ENCODE assay signal across 15 cellular contexts in genomic region chr11:67375320-67376021, GRCh38. TPM values are rescaled to one million over a fixed set of nuclear protein-coding genes. Genes with fewer than 3 reads are reported as not detected.
DNase-seq lines count a peak whose midpoint lies in the region; ATAC-seq, FAIRE-seq and TF ChIP-seq lines count a peak whose summit lies in the region.
"Had no signal": no experiment of that assay in that cellular context is flagged by ENCODE, and none has a peak within 500 bp of the region (broad histone marks: within the 10 kb centered on the region; RNA-seq: fewer than 3 reads in every experiment).

No MANE protein-coding gene starts in this region.

- DNase-seq in H54 (ENCODE audit: insufficient read length, low spot score), result no peak
- no peak for DNase-seq in T-helper 17 cell
- no peak for DNase-seq in stimulated activated naive B cell treated with anti-CD40 and anti-IgM and Interleukin-4, amounts not matched to agents 10 μg/mL and 1 μg/mL and 100 μg/mL, for 72 hours
- DNase-seq in NCI-H524 treated with DMSO at 0.1 percent for 48 hours (lab: John Stamatoyannopoulos, UW), result no peak
- no peak for DNase-seq in cerebellum (ENCODE audit: low spot score)
- no peak for DNase-seq in sciatic nerve (ENCODE audit: low spot score)
- no peak for DNase-seq in GOT3 (lab: John Stamatoyannopoulos, UW)
- DNase-seq: activated T-cell treated with anti-CD3 and anti-CD28 coated beads, Interleukin-2, amount 50 U/mL, for 4 hours; DMS153; heart right ventricle; midbrain had no signal

- H3K4me3 Mint-ChIP-seq in T-helper 17 cell, result peak overlapping the region; percentile 43
- H3K4me3 Mint-ChIP-seq in stimulated activated naive B cell treated with anti-CD40 and anti-IgM and Interleukin-4, amounts not matched to agents 10 μg/mL and 1 μg/mL and 100 μg/mL, for 72 hours, result peak overlapping the region in 1 of 2 donors; percentile 21

- intact Hi-C loops in sciatic nerve (cut with DNase I), result no loop called here

- H3K4me1 Mint-ChIP-seq in T-helper 17 cell, result peaks cover 35% of the 10 kb centered on the region
- peaks cover 44 to 57% of the 10 kb centered on the region in 2 donors for H3K4me1 Mint-ChIP-seq in stimulated activated naive B cell treated with anti-CD40 and anti-IgM and Interleukin-4, amounts not matched to agents 10 μg/mL and 1 μg/mL and 100 μg/mL, for 72 hours

- peak overlapping the region; percentile 37 for H3K27ac Mint-ChIP-seq in T-helper 17 cell
- H3K27ac Mint-ChIP-seq in stimulated activated naive B cell treated with anti-CD40 and anti-IgM and Interleukin-4, amounts not matched to agents 10 μg/mL and 1 μg/mL and 100 μg/mL, for 72 hours, result peak overlapping the region; percentile 65

- H3K27me3 Mint-ChIP-seq in T-helper 17 cell, result no peaks in the 10 kb centered on the region
- no peaks in the 10 kb centered on the region for H3K27me3 Mint-ChIP-seq in stimulated activated naive B cell treated with anti-CD40 and anti-IgM and Interleukin-4, amounts not matched to agents 10 μg/mL and 1 μg/mL and 100 μg/mL, for 72 hours

- ATAC-seq in T-helper 17 cell, result no peak
- no peak for ATAC-seq in stimulated activated naive B cell treated with anti-CD40 and anti-IgM and Interleukin-4, amounts not matched to agents 10 μg/mL and 1 μg/mL and 100 μg/mL, for 72 hours (replicated peaks)
- ATAC-seq in sciatic nerve, result no peak
- ATAC-seq: activated T-cell treated with anti-CD3 and anti-CD28 coated beads, Interleukin-2, amount 50 U/mL, for 4 hours; heart right ventricle; HepG2 had no signal

- peak overlapping the region; percentile 41 for H3K4me3 ChIP-seq in iPS-18c (ENCODE audit: insufficient read depth, low read depth, low read length)
- H3K4me3 ChIP-seq: heart right ventricle, SJSA1 had no signal

- peaks cover 8% of the 10 kb centered on the region for H3K36me3 Mint-ChIP-seq in T-helper 17 cell (ENCODE audit: low read depth)
- peaks cover 3 to 18% of the 10 kb centered on the region in 2 donors for H3K36me3 Mint-ChIP-seq in stimulated activated naive B cell treated with anti-CD40 and anti-IgM and Interleukin-4, amounts not matched to agents 10 μg/mL and 1 μg/mL and 100 μg/mL, for 72 hours

- no peak for FAIRE-seq in H54 (lab: Jason Lieb, UNC)
- FAIRE-seq: HepG2 had no signal

- no peaks in the 10 kb centered on the region for H3K9me3 Mint-ChIP-seq in stimulated activated naive B cell treated with anti-CD40 and anti-IgM and Interleukin-4, amounts not matched to agents 10 μg/mL and 1 μg/mL and 100 μg/mL, for 72 hours
- H3K9me3 Mint-ChIP-seq: activated T-cell treated with anti-CD3 and anti-CD28 coated beads, Interleukin-2, amount 50 U/mL, for 4 hours had no signal

- TF ChIP-seq POLR2A in H54 (IDR thresholded peaks at IDR 0.05; ENCODE audit: low read depth, low read length), result 0 out of 2 replicates have a peak, but pooled peaks have one; percentile 13

- H3K9me3 ChIP-seq in T-helper 17 cell (ENCODE audit: control insufficient read depth, low read length, poor library complexity, severe bottlenecking) (no peaks in the 10 kb centered on the region), iPS-18c (ENCODE audit: control insufficient read depth, insufficient read depth, low read length) (no peaks in the 10 kb centered on the region)
- H3K9me3 ChIP-seq: heart right ventricle, right atrium auricular region had no signal

RNA-seq across cellular contexts. Expression of gene CLCF1, which starts 2.1 kb away (rescaled TPM):
- total RNA-seq in T-helper 17 cell (1 to 10 TPM; 7.3 to 7.5 TPM), cerebellum (0.27 TPM), sciatic nerve (7.5 TPM)

RNA-seq across cellular contexts. Expression of gene RAD9A, which starts 16.3 kb away (rescaled TPM):
- total RNA-seq in T-helper 17 cell (10 to 100 TPM; 21.5 to 40.5 TPM), cerebellum (19.6 TPM), sciatic nerve (23.8 TPM)

RNA-seq across cellular contexts. Expression of gene POLD4, which starts 22.1 kb away (rescaled TPM):
- total RNA-seq in T-helper 17 cell (10 to 100 TPM; 45.9 to 61.0 TPM), cerebellum (4.3 TPM), sciatic nerve (43.5 TPM)

RNA-seq across cellular contexts. Expression of gene PPP1CA, which starts 26.2 kb away (rescaled TPM):
- total RNA-seq in T-helper 17 cell, result 100 to 1,000 TPM; 133 to 146 TPM
- total RNA-seq in cerebellum, result 41.6 TPM
- total RNA-seq in sciatic nerve, result 56.2 TPM

RNA-seq across cellular contexts. Expression of gene TBC1D10C, which starts 28.4 kb away (rescaled TPM):
- total RNA-seq in T-helper 17 cell, result 100 to 1,000 TPM; 251 to 262 TPM
- not detected for total RNA-seq in cerebellum
- 7.4 TPM for total RNA-seq in sciatic nerve
- total RNA-seq: SJSA1 had no signal
